ENCODE assay signal across 25 cellular contexts in the genomic region with DNA sequence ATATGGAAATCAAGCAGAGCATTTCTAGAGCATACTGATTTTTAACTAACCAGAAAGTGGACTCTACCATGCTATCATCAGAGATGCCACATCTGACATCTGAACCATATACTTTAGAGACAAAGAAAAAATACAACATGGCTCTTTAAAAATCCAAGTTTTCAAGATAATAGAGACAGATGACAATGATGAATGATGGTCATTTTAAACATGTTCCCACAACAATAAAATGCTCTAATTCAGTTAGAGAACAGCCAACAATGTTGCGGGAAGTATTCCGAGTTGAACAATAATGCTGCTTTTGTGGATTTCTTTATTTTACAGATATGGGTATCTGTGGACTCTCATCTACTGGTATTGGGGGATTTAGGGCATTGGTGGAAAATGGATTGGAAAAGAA.
"Had no signal": no experiment of that assay in that cellular context is flagged by ENCODE, and none has a peak within 500 bp of the region (broad histone marks: within the 10 kb centered on the region; RNA-seq: fewer than 3 reads in every experiment).

No MANE protein-coding gene starts in this region.

- H3K4me3 ChIP-seq: hepatocyte, left ventricle myocardium inferior, lung, pancreas, prostate gland, sigmoid colon, tibial nerve, uterus had no signal

- H3K79me2 ChIP-seq: hepatocyte had no signal

- H2AFZ ChIP-seq: hepatocyte had no signal

- H3K4me3 Mint-ChIP-seq: naive thymus-derived CD8-positive, alpha-beta T cell; nephron; neural crest cell; stimulated activated naive B cell treated with anti-CD40 and anti-IgM and Interleukin-4, amounts not matched to agents 10 μg/mL and 1 μg/mL and 100 μg/mL, for 72 hours; type B pancreatic cell had no signal

- DNase-seq: islet precursor cell; left ventricle myocardium inferior; midbrain; naive thymus-derived CD8-positive, alpha-beta T cell; nucleus accumbens; pancreas; posterior cingulate gyrus; retina; right cardiac atrium; sigmoid colon; small intestine; stimulated activated CD4-positive, alpha-beta T cell treated with anti-CD3 and anti-CD28 coated beads, Interleukin-1b, Interleukin-23, amount 100 ng/mL, for 48 hours; stimulated activated CD4-positive, alpha-beta T cell treated with anti-CD3 and anti-CD28 coated beads, Interleukin-2, amount 100 ng/mL, for 48 hours; stimulated activated CD4-positive, alpha-beta T cell treated with anti-CD3 and anti-CD28 coated beads, Interleukin-4, amount 100 ng/mL, for 4 hours; stimulated activated CD8-positive, alpha-beta memory T cell treated with anti-CD3 and anti-CD28 coated beads, Interleukin-4, amount 100 ng/mL, for 48 hours; stimulated activated naive B cell treated with anti-CD40 and anti-IgM and Interleukin-4, amounts not matched to agents 10 μg/mL and 1 μg/mL and 100 μg/mL, for 72 hours; stimulated activated naive CD8-positive, alpha-beta T cell treated with anti-CD3 and anti-CD28 coated beads, Interleukin-15, Interleukin-2, amounts not matched to agents 100 U/mL and 50 U/mL, for 24 hours; uterus had no signal

- H3K4me2 ChIP-seq: hepatocyte had no signal

- H3K4me1 ChIP-seq: prostate gland had no signal

- H3K27ac ChIP-seq: hepatocyte, left ventricle myocardium inferior, pancreas, prostate gland, sigmoid colon, tibial nerve, uterus had no signal

- H3K27ac Mint-ChIP-seq: stimulated activated naive B cell treated with anti-CD40 and anti-IgM and Interleukin-4, amounts not matched to agents 10 μg/mL and 1 μg/mL and 100 μg/mL, for 72 hours; type B pancreatic cell had no signal

- H3K27me3 Mint-ChIP-seq: naive thymus-derived CD8-positive, alpha-beta T cell had no signal

- H3K36me3 Mint-ChIP-seq: stimulated activated naive B cell treated with anti-CD40 and anti-IgM and Interleukin-4, amounts not matched to agents 10 μg/mL and 1 μg/mL and 100 μg/mL, for 72 hours had no signal

- H3K36me3 ChIP-seq: left ventricle myocardium inferior, pancreas, prostate gland, sigmoid colon, tibial nerve, uterus had no signal

- H3K9me3 ChIP-seq: left ventricle myocardium inferior, pancreas, prostate gland, sigmoid colon, tibial nerve, uterus had no signal

- H3K9me3 Mint-ChIP-seq: naive thymus-derived CD8-positive, alpha-beta T cell; nephron; neural crest cell had no signal

- ATAC-seq: naive thymus-derived CD8-positive, alpha-beta T cell; pancreas; right cardiac atrium; stimulated activated naive B cell treated with anti-CD40 and anti-IgM and Interleukin-4, amounts not matched to agents 10 μg/mL and 1 μg/mL and 100 μg/mL, for 72 hours; stimulated activated naive CD8-positive, alpha-beta T cell treated with anti-CD3 and anti-CD28 coated beads, Interleukin-15, Interleukin-2, amounts not matched to agents 100 U/mL and 50 U/mL, for 24 hours had no signal

- H3K27me3 ChIP-seq: hepatocyte, pancreas, sigmoid colon, tibial nerve, uterus had no signal
